1 cellular context compared by ENCODE assay signal in genomic region chr14:90256354-90257131, GRCh38.
TF ChIP-seq lines count a peak whose summit lies in the region.

PSMC1 (plus strand) TSS chr14:90256553; CDS start chr14:90256598, 45 bp downstream.

TF ChIP-seq in HepG2, 621 proteins besides CTCF, POLR2A, EP300 and RAD21 (continued from another document and continues in another):
- TF ChIP-seq, protein P1, sequence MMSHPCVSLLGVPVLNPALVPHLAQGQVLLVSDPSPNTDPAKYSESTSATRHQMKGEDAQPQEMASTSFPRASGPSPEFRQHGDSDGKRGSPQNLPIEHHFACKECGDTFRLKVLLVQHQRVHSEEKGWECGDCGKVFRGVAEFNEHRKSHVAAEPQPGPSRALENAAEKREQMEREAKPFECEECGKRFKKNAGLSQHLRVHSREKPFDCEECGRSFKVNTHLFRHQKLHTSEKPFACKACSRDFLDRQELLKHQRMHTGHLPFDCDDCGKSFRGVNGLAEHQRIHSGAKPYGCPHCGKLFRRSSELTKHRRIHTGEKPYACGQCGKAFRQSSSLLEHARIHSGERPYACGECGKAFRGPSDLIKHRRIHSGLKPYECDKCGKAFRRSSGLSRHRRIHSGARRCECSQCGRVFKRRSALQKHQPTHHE (CRISPR knock-in tag; IDR thresholded peaks at IDR 0.05; ENCODE audit: borderline replicate concordance): 0 out of 2 replicates have a peak, but pooled peaks have one; percentile 37
- TF ChIP-seq ZNF776 (CRISPR knock-in tag; IDR thresholded peaks at IDR 0.05) (no peak), RARA (CRISPR knock-in tag; IDR thresholded peaks at IDR 0.05) (no peak), NCOA2 (CRISPR knock-in tag; IDR thresholded peaks at IDR 0.05) (0 out of 2 replicates have a peak, but pooled peaks have one; percentile 33), ZNF501 (CRISPR knock-in tag; IDR thresholded peaks at IDR 0.05) (peak; percentile 81), MXD4 (CRISPR knock-in tag; IDR thresholded peaks at IDR 0.05) (peak; percentile 80), IRF2 (CRISPR knock-in tag; IDR thresholded peaks at IDR 0.05) (peak; percentile 91), SOX13 (IDR thresholded peaks at IDR 0.05) (no peak), SOX13 (CRISPR knock-in tag; conservative IDR thresholded peaks at IDR 0.05 in 1 of 2, IDR thresholded peaks at IDR 0.05 in 1 of 2) (0 out of 4 replicates have a peak, but pooled peaks of 1 of the 2 experiments have one; percentile 12), ZNF782 (CRISPR knock-in tag; IDR thresholded peaks at IDR 0.05; ENCODE audit: borderline replicate concordance) (no peak), TRIM24 (CRISPR knock-in tag; IDR thresholded peaks at IDR 0.05) (no peak), THAP11 (CRISPR knock-in tag; IDR thresholded peaks at IDR 0.05) (peak; percentile 94), EHMT2 (IDR thresholded peaks at IDR 0.05; ENCODE audit: borderline replicate concordance, low read depth, low read length) (peak; percentile 91), ZNF777 (CRISPR knock-in tag; IDR thresholded peaks at IDR 0.05) (no peak), RCOR2 (CRISPR knock-in tag; IDR thresholded peaks at IDR 0.05) (0 out of 2 replicates have a peak, but pooled peaks have one; percentile 28), ATAD3A (CRISPR knock-in tag; IDR thresholded peaks at IDR 0.05) (no peak), ZNF570 (CRISPR knock-in tag; IDR thresholded peaks at IDR 0.05; ENCODE audit: borderline replicate concordance) (no peak), ZFP36 (IDR thresholded peaks at IDR 0.05; ENCODE audit: borderline replicate concordance, low read depth, low read length, partially characterized antibody) (no peak), LCORL (IDR thresholded peaks at IDR 0.05) (no peak; the same call in 1 of the 2 replicates), LCORL (CRISPR knock-in tag; IDR thresholded peaks at IDR 0.05) (peak; percentile 46; the same call in 1 of the 2 replicates), XRCC5 (optimal IDR thresholded peaks at IDR 0.05; ENCODE audit: low read length) (peak; percentile 73), BRD4 (CRISPR knock-in tag; IDR thresholded peaks at IDR 0.05) (peak; percentile 76; the same call in 1 of the 2 replicates), ZFP36L2 (CRISPR knock-in tag; IDR thresholded peaks at IDR 0.05) (no peak), ZNF263 (CRISPR knock-in tag; IDR thresholded peaks at IDR 0.05) (no peak), ZNF609 (CRISPR knock-in tag; IDR thresholded peaks at IDR 0.05; ENCODE audit: borderline replicate concordance) (no peak), REPIN1 (CRISPR knock-in tag; IDR thresholded peaks at IDR 0.05; ENCODE audit: borderline replicate concordance, low read depth) (0 out of 2 replicates have a peak, but pooled peaks have one; percentile 36), PATZ1 (CRISPR knock-in tag; IDR thresholded peaks at IDR 0.05) (no peak), ZNF329 (CRISPR knock-in tag; IDR thresholded peaks at IDR 0.05; ENCODE audit: low read depth) (no peak), NONO (IDR thresholded peaks at IDR 0.05) (no peak), NONO (CRISPR knock-in tag; conservative IDR thresholded peaks at IDR 0.05) (0 out of 2 replicates have a peak, but pooled peaks have one; percentile 44), CSRNP1 (CRISPR knock-in tag; IDR thresholded peaks at IDR 0.05) (peak; percentile 85), SMARCC2 (IDR thresholded peaks at IDR 0.05) (no peak), AHDC1 (CRISPR knock-in tag; IDR thresholded peaks at IDR 0.05; ENCODE audit: borderline replicate concordance) (no peak; the same call in 1 of the 2 replicates), ZNF510 (CRISPR knock-in tag; IDR thresholded peaks at IDR 0.05; ENCODE audit: low read depth) (no peak), ZNF251 (CRISPR knock-in tag; IDR thresholded peaks at IDR 0.05) (no peak), ZNF333 (CRISPR knock-in tag; IDR thresholded peaks at IDR 0.05; ENCODE audit: borderline replicate concordance) (no peak)
- TF ChIP-seq, protein P2, sequence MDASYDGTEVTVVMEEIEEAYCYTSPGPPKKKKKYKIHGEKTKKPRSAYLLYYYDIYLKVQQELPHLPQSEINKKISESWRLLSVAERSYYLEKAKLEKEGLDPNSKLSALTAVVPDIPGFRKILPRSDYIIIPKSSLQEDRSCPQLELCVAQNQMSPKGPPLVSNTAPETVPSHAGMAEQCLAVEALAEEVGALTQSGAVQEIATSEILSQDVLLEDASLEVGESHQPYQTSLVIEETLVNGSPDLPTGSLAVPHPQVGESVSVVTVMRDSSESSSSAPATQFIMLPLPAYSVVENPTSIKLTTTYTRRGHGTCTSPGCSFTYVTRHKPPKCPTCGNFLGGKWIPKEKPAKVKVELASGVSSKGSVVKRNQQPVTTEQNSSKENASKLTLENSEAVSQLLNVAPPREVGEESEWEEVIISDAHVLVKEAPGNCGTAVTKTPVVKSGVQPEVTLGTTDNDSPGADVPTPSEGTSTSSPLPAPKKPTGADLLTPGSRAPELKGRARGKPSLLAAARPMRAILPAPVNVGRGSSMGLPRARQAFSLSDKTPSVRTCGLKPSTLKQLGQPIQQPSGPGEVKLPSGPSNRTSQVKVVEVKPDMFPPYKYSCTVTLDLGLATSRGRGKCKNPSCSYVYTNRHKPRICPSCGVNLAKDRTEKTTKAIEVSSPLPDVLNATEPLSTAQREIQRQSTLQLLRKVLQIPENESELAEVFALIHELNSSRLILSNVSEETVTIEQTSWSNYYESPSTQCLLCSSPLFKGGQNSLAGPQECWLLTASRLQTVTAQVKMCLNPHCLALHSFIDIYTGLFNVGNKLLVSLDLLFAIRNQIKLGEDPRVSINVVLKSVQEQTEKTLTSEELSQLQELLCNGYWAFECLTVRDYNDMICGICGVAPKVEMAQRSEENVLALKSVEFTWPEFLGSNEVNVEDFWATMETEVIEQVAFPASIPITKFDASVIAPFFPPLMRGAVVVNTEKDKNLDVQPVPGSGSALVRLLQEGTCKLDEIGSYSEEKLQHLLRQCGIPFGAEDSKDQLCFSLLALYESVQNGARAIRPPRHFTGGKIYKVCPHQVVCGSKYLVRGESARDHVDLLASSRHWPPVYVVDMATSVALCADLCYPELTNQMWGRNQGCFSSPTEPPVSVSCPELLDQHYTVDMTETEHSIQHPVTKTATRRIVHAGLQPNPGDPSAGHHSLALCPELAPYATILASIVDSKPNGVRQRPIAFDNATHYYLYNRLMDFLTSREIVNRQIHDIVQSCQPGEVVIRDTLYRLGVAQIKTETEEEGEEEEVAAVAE (CRISPR knock-in tag; IDR thresholded peaks at IDR 0.05; ENCODE audit: borderline replicate concordance): peak; percentile 82; the same call in 1 of the 2 replicates
- TF ChIP-seq, protein P3, sequence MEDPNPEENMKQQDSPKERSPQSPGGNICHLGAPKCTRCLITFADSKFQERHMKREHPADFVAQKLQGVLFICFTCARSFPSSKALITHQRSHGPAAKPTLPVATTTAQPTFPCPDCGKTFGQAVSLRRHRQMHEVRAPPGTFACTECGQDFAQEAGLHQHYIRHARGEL (CRISPR knock-in tag; IDR thresholded peaks at IDR 0.05): no peak
- TF ChIP-seq, protein P4, sequence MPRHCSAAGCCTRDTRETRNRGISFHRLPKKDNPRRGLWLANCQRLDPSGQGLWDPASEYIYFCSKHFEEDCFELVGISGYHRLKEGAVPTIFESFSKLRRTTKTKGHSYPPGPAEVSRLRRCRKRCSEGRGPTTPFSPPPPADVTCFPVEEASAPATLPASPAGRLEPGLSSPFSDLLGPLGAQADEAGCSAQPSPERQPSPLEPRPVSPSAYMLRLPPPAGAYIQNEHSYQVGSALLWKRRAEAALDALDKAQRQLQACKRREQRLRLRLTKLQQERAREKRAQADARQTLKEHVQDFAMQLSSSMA (CRISPR knock-in tag; IDR thresholded peaks at IDR 0.05): 0 out of 2 replicates have a peak, but pooled peaks have one; percentile 44
